ENCODE assay signal across 19 cellular contexts in the genomic region with DNA sequence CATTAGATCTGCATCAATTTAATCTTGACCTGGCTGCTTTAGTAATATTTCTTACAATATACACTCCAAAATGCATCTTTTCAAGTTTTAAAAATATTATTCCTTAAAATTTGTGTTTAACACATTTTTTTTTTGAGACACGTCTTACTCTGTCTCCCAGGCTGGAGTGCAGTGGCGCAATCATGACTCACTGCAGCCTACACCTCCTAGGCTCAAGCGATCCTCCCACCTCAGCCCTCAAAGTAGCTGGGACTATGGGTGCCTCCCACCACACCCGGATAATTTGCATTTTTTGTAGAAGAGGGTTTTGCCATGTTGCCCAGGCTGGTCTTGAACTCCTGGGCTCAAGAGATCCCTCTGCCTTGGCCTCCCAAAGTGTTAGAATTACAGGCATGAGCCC.
DNase-seq lines count a peak whose midpoint lies in the region; ATAC-seq and TF ChIP-seq lines count a peak whose summit lies in the region.
"Had no signal": no experiment of that assay in that cellular context is flagged by ENCODE, and none has a peak within 500 bp of the region (broad histone marks: within the 10 kb centered on the region; RNA-seq: fewer than 3 reads in every experiment).

No MANE protein-coding gene starts in this region.

- H3K27me3 ChIP-seq in trophoblast cell (ENCODE audit: insufficient read depth, low read length): no peaks in the 10 kb centered on the region
- H3K27me3 ChIP-seq in CD4-positive, alpha-beta memory T cell (ENCODE audit: insufficient read depth, low read length): no peaks in the 10 kb centered on the region
- no peaks in the 10 kb centered on the region for H3K27me3 ChIP-seq in PC-9 (ENCODE audit: insufficient read depth, low read depth)

- H3K4me1 Mint-ChIP-seq in stimulated activated naive CD8-positive, alpha-beta T cell treated with anti-CD3 and anti-CD28 coated beads, Interleukin-15, amount 100 ng/mL, for 72 hours: no peaks in the 10 kb centered on the region
- H3K4me1 Mint-ChIP-seq in CD4-positive, alpha-beta memory T cell: no peaks in the 10 kb centered on the region
- H3K4me1 Mint-ChIP-seq: naive thymus-derived CD4-positive, alpha-beta T cell had no signal

- POLR2A ChIA-PET in CD4-positive, alpha-beta memory T cell (lab: Charles Lee; ENCODE audit: partially characterized antibody): no interaction called here
- POLR2A ChIA-PET in PC-9 (lab: Charles Lee; ENCODE audit: unreplicated experiment): no interaction called here

- H3K27me3 Mint-ChIP-seq in stimulated activated naive CD8-positive, alpha-beta T cell treated with anti-CD3 and anti-CD28 coated beads, Interleukin-15, amount 100 ng/mL, for 72 hours: peaks cover 25% of the 10 kb centered on the region
- peaks cover 9 to 21% of the 10 kb centered on the region in 2 donors for H3K27me3 Mint-ChIP-seq in CD4-positive, alpha-beta memory T cell

- H3K4me3 ChIP-seq in trophoblast cell (ENCODE audit: low read depth, low read length) (no peak overlapping the region), PC-9 (no peak overlapping the region)
- no peak overlapping the region for H3K4me3 ChIP-seq in CD4-positive, alpha-beta memory T cell (ENCODE audit: low read length in 2 of 2)
- H3K4me3 ChIP-seq: lung, SK-N-MC, skin epidermis had no signal

- H3K27ac Mint-ChIP-seq in stimulated activated naive CD8-positive, alpha-beta T cell treated with anti-CD3 and anti-CD28 coated beads, Interleukin-15, amount 100 ng/mL, for 72 hours: no peak overlapping the region
- no peak overlapping the region for H3K27ac Mint-ChIP-seq in CD4-positive, alpha-beta memory T cell
- H3K27ac Mint-ChIP-seq: naive thymus-derived CD4-positive, alpha-beta T cell had no signal

- H2AFZ ChIP-seq in trophoblast cell (ENCODE audit: insufficient read depth, low read length, poor library complexity) (no peak overlapping the region), PC-9 (no peak overlapping the region)

- no TSS peak for BruUV-seq in PC-9 (replicated peaks; lab: Mats Ljungman, UMichigan)

- no peak overlapping the region for H3K9ac ChIP-seq in trophoblast cell (ENCODE audit: low read length)

- H3K9me3 ChIP-seq in trophoblast cell (ENCODE audit: insufficient read depth, low read depth, low read length) (peaks cover 5% of the 10 kb centered on the region), PC-9 (ENCODE audit: insufficient read depth, low read depth) (no peaks in the 10 kb centered on the region)
- H3K9me3 ChIP-seq in CD4-positive, alpha-beta memory T cell (ENCODE audit: control insufficient read depth in 1 of 2, low read length in 2 of 2): no peaks in the 10 kb centered on the region

- H4K91ac ChIP-seq in trophoblast cell (ENCODE audit: low read depth, low read length): no peak overlapping the region

- H3K79me1 ChIP-seq in trophoblast cell (ENCODE audit: low read length): no peaks in the 10 kb centered on the region

- H4K12ac ChIP-seq in trophoblast cell (ENCODE audit: low read depth, low read length): no peak overlapping the region

- no peaks in the 10 kb centered on the region for H3K36me3 Mint-ChIP-seq in CD4-positive, alpha-beta memory T cell

- no peak overlapping the region for H2AK5ac ChIP-seq in trophoblast cell (ENCODE audit: low read length)

- H3K79me2 ChIP-seq in trophoblast cell (ENCODE audit: control insufficient read depth, insufficient read depth, low read length, poor library complexity) (no peaks in the 10 kb centered on the region), PC-9 (ENCODE audit: low read depth) (no peaks in the 10 kb centered on the region)

- H2BK12ac ChIP-seq in trophoblast cell (ENCODE audit: low read length): no peak overlapping the region

- DNase-seq in HS-5 (ENCODE audit: low read depth): peak; percentile 11
- DNase-seq in NOMO-1 treated with dmso at 0.1 percent for 144 hours (lab: John Stamatoyannopoulos, UW; ENCODE audit: unreplicated experiment): peak; percentile 17
- peak in 32 of 61 donors; percentile 8 to 82 (median 27) for DNase-seq in caudate nucleus (lab: John Stamatoyannopoulos, UW)
- peak; percentile 11 to 43 for DNase-seq in trophoblast cell
- no peak for DNase-seq in stimulated activated naive CD8-positive, alpha-beta T cell treated with anti-CD3 and anti-CD28 coated beads, Interleukin-15, amount 100 ng/mL, for 72 hours
- DNase-seq in CD4-positive, alpha-beta memory T cell: no peak
- DNase-seq in PC-9: no peak
- DNase-seq: activated CD4-positive, alpha-beta T cell treated with anti-CD3 and anti-CD28 coated beads for 1 hour; activated gamma-delta T cell; KG1; naive thymus-derived CD4-positive, alpha-beta T cell; NCI-H146; NCI-H345; stimulated activated CD4-positive, alpha-beta T cell treated with anti-CD3 and anti-CD28 coated beads, Interleukin-4, amount 100 ng/mL, for 4 hours; stimulated activated CD8-positive, alpha-beta memory T cell treated with anti-CD3 and anti-CD28 coated beads, Interleukin-4, amount 100 ng/mL, for 48 hours; T-helper 9 cell had no signal

- no peak overlapping the region for H3K4ac ChIP-seq in trophoblast cell (ENCODE audit: low read depth, low read length)

- H2BK120ac ChIP-seq in trophoblast cell (ENCODE audit: insufficient read depth, low read length, poor library complexity): no peak overlapping the region

- no peak overlapping the region for H2BK5ac ChIP-seq in trophoblast cell (ENCODE audit: low read depth, low read length, poor library complexity)

- H3K4me2 ChIP-seq in trophoblast cell (ENCODE audit: low read length) (no peak overlapping the region), PC-9 (no peak overlapping the region)

- no peaks in the 10 kb centered on the region for H3F3A ChIP-seq in PC-9 (ENCODE audit: insufficient read depth, low read depth)

- intact Hi-C loops in CD4-positive, alpha-beta memory T cell (cut with micrococcal nuclease): no loop called here
- intact Hi-C loops in PC-9 (cut with micrococcal nuclease; ENCODE audit: unreplicated experiment): no loop called here

- no peaks in the 10 kb centered on the region for H3K9me2 ChIP-seq in PC-9 (ENCODE audit: insufficient read depth)

- no peak overlapping the region for H3K27ac ChIP-seq in caudate nucleus (ENCODE audit: low read depth, low read length)
- no peak overlapping the region for H3K27ac ChIP-seq in trophoblast cell (ENCODE audit: low read depth, low read length)
- H3K27ac ChIP-seq in CD4-positive, alpha-beta memory T cell (ENCODE audit: low read depth, low read length): no peak overlapping the region
- H3K27ac ChIP-seq in PC-9: no peak overlapping the region
- H3K27ac ChIP-seq: SK-N-MC, skin epidermis had no signal

- TF ChIP-seq CTCF in PC-9 (conservative IDR thresholded peaks at IDR 0.05): no peak

- no CpG with 5 or more reads among the region's 4 CpGs for WGBS in trophoblast cell (ENCODE audit: extremely low coverage, insufficient coverage, insufficient read length)

- H3K9me3 Mint-ChIP-seq in stimulated activated naive CD8-positive, alpha-beta T cell treated with anti-CD3 and anti-CD28 coated beads, Interleukin-15, amount 100 ng/mL, for 72 hours: peaks cover 0 to 5% of the 10 kb centered on the region in 2 donors
- peaks cover 0 to 14% (median 11%) of the 10 kb centered on the region in 8 donors for H3K9me3 Mint-ChIP-seq in CD4-positive, alpha-beta memory T cell

- H3K23ac ChIP-seq in trophoblast cell (ENCODE audit: low read length): no peak overlapping the region

- no peak overlapping the region for H4K8ac ChIP-seq in trophoblast cell (ENCODE audit: low read depth, low read length)

- CTCF ChIA-PET in CD4-positive, alpha-beta memory T cell (lab: Charles Lee; ENCODE audit: partially characterized antibody): no interaction called here
- CTCF ChIA-PET in PC-9 (lab: Charles Lee): no interaction called here

- ATAC-seq in stimulated activated naive CD8-positive, alpha-beta T cell treated with anti-CD3 and anti-CD28 coated beads, Interleukin-15, amount 100 ng/mL, for 72 hours: no peak
- ATAC-seq: naive thymus-derived CD4-positive, alpha-beta T cell had no signal

- no peaks in the 10 kb centered on the region for H4K20me1 ChIP-seq in PC-9 (ENCODE audit: insufficient read depth)

- H3K4me3 Mint-ChIP-seq in stimulated activated naive CD8-positive, alpha-beta T cell treated with anti-CD3 and anti-CD28 coated beads, Interleukin-15, amount 100 ng/mL, for 72 hours: no peak overlapping the region
- H3K4me3 Mint-ChIP-seq in CD4-positive, alpha-beta memory T cell: no peak overlapping the region
- H3K4me3 Mint-ChIP-seq: naive thymus-derived CD4-positive, alpha-beta T cell had no signal

- H3K36me3 ChIP-seq in trophoblast cell (ENCODE audit: control insufficient read depth in 1 of 2, insufficient read depth in 2 of 2, low read length in 2 of 2) (no peaks in the 10 kb centered on the region), PC-9 (ENCODE audit: low read depth) (no peaks in the 10 kb centered on the region)
- no peaks in the 10 kb centered on the region for H3K36me3 ChIP-seq in CD4-positive, alpha-beta memory T cell (ENCODE audit: insufficient read depth, low read length)

- no peaks in the 10 kb centered on the region for H3K4me1 ChIP-seq in trophoblast cell (ENCODE audit: control insufficient read depth in 1 of 2, insufficient read depth in 2 of 2, low read length in 2 of 2)
- no peaks in the 10 kb centered on the region for H3K4me1 ChIP-seq in CD4-positive, alpha-beta memory T cell (ENCODE audit: insufficient read depth, low read length)
- H3K4me1 ChIP-seq in PC-9 (replicated peaks; ENCODE audit: insufficient read depth): no peaks in the 10 kb centered on the region

- H3K18ac ChIP-seq in trophoblast cell (ENCODE audit: low read length): no peak overlapping the region

- no peak overlapping the region for H3K14ac ChIP-seq in trophoblast cell (ENCODE audit: low read length)

Comparison
In these comparisons a context has a peak if more than half of its experiments do, and no peak if none do; other contexts are left out.
1. DNase-seq: peak in HS-5 (single experiment), NOMO-1 treated with dmso at 0.1 percent for 144 hours (single experiment), caudate nucleus (32 of 61) and trophoblast cell (2 of 2); none in stimulated activated naive CD8-positive, alpha-beta T cell treated with anti-CD3 and anti-CD28 coated beads, Interleukin-15, amount 100 ng/mL, for 72 hours (0 of 2), CD4-positive, alpha-beta memory T cell (0 of 5) and PC-9 (0 of 2).